ENCODE assay signal across 8 cellular contexts in the genomic region with DNA sequence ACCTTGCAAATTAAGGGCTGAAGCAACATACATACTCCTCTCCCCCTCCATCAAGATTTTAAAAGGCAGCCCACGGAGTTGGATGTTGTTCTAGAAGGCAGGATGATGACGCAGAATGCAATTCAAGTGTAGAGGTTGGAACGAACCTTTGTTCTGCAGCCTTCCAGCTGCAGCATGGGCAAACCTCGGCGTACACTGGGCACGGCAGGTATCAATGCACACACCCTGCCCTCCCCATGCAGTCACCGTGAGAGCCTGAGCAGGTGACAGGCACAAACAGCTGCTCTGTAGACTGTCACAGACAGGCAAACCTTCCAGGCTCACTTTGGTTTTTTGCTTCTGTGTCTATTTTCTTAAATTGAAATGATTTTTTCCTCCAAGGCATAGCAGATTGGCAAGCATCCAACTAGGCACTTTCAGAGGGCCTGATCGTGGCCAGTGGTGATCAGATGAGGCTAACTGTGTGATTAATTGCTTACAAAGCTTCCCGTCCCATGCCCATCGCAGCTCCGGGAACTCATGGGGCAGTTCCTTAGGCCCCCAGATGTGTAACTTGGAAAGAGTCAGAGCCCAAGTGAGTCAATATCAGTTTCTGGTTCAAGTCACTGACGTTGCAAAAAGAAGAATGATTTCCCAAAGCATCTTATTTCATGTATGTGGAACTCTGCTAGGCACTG.
DNase-seq lines count a peak whose midpoint lies in the region; ATAC-seq lines count a peak whose summit lies in the region.

No MANE protein-coding gene starts in this region.

- H3K27me3 Mint-ChIP-seq in stimulated activated naive CD8-positive, alpha-beta T cell treated with anti-CD3 and anti-CD28 coated beads, Interleukin-15, Interleukin-2, amounts not matched to agents 100 ng/mL and 50 ng/mL, for 24 hours, result no peaks in the 10 kb centered on the region

- ATAC-seq in stimulated activated naive CD8-positive, alpha-beta T cell treated with anti-CD3 and anti-CD28 coated beads, Interleukin-15, Interleukin-2, amounts not matched to agents 100 U/mL and 50 U/mL, for 24 hours, result no peak
- ATAC-seq in GM21390 (IDR thresholded peaks at IDR 0.05; ENCODE audit: unreplicated experiment), result no peak

- H3K9me3 Mint-ChIP-seq in stimulated activated naive CD8-positive, alpha-beta T cell treated with anti-CD3 and anti-CD28 coated beads, Interleukin-15, Interleukin-2, amounts not matched to agents 100 ng/mL and 50 ng/mL, for 24 hours, result no peaks in the 10 kb centered on the region

- peaks cover 29% of the 10 kb centered on the region for H3K4me1 Mint-ChIP-seq in stimulated activated naive CD8-positive, alpha-beta T cell treated with anti-CD3 and anti-CD28 coated beads, Interleukin-15, Interleukin-2, amounts not matched to agents 100 ng/mL and 50 ng/mL, for 24 hours (ENCODE audit: low read depth)

- H3K27ac Mint-ChIP-seq in stimulated activated naive CD8-positive, alpha-beta T cell treated with anti-CD3 and anti-CD28 coated beads, Interleukin-15, Interleukin-2, amounts not matched to agents 100 ng/mL and 50 ng/mL, for 24 hours, result peak overlapping the region; percentile 57

- peak overlapping the region; percentile 12 for H3K4me3 Mint-ChIP-seq in stimulated activated naive CD8-positive, alpha-beta T cell treated with anti-CD3 and anti-CD28 coated beads, Interleukin-15, Interleukin-2, amounts not matched to agents 100 ng/mL and 50 ng/mL, for 24 hours

- no peak for DNase-seq in stimulated activated naive CD8-positive, alpha-beta T cell treated with anti-CD3 and anti-CD28 coated beads, Interleukin-15, Interleukin-2, amounts not matched to agents 100 U/mL and 50 U/mL, for 24 hours
- peak in 3 of 5 donors; percentile 43 to 48 (median 45) for DNase-seq in T-helper 1 cell
- DNase-seq in fibroblast of peridontal ligament (ENCODE audit: extremely low read depth), result peak; percentile 98
- peak; percentile 97 for DNase-seq in stromal cell of bone marrow (ENCODE audit: low read depth)
- DNase-seq in stimulated activated CD4-positive, alpha-beta T cell treated with anti-CD3 and anti-CD28 coated beads, Interleukin-2, amount 100 ng/mL, for 48 hours, result no peak
- no peak for DNase-seq in NCI-H1694 treated with DMSO at 0.1 percent for 48 hours (lab: John Stamatoyannopoulos, UW)

- H3K36me3 Mint-ChIP-seq in stimulated activated naive CD8-positive, alpha-beta T cell treated with anti-CD3 and anti-CD28 coated beads, Interleukin-15, Interleukin-2, amounts not matched to agents 100 ng/mL and 50 ng/mL, for 24 hours (ENCODE audit: low read depth), result peaks cover 23% of the 10 kb centered on the region

Comparison
In these comparisons a context has a peak if more than half of its experiments do, and no peak if none do; other contexts are left out.
1. DNase-seq: peak in T-helper 1 cell (3 of 5), fibroblast of peridontal ligament (single experiment) and stromal cell of bone marrow (single experiment); none in stimulated activated naive CD8-positive, alpha-beta T cell treated with anti-CD3 and anti-CD28 coated beads, Interleukin-15, Interleukin-2, amounts not matched to agents 100 U/mL and 50 U/mL, for 24 hours (single experiment), stimulated activated CD4-positive, alpha-beta T cell treated with anti-CD3 and anti-CD28 coated beads, Interleukin-2, amount 100 ng/mL, for 48 hours (0 of 2) and NCI-H1694 treated with DMSO at 0.1 percent for 48 hours (single experiment).